ENCODE assay signal across 2 cellular contexts in the genomic region with DNA sequence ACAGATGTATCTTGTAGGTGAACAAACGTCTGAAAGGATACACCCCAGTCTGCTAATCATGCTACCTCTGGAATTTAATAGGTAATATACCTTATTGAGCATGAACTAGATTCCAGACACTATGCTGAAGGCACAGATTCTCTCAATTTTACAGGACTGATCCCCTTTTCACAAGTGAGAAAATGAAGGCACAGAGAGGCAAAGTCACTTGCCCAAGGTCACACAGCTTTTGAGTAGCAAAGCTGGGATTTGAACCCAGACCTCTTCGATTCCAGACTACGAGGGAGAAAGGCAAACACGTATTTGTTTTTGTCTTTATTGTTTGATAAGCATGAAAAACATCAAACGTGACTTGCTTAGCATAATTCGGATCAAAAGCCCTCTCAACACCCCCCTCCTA.
TF ChIP-seq lines count a peak whose summit lies in the region.

No MANE protein-coding gene starts in this region.

TF ChIP-seq in HepG2, 621 proteins besides CTCF, POLR2A, EP300 and RAD21:
- TF ChIP-seq ZNF768 (CRISPR knock-in tag; IDR thresholded peaks at IDR 0.05) = peak; percentile 76; the same call in 1 of the 2 replicates
- no peak for TF ChIP-seq DMAP1 (CRISPR knock-in tag; IDR thresholded peaks at IDR 0.05)
- TF ChIP-seq MTF1 (CRISPR knock-in tag; IDR thresholded peaks at IDR 0.05) = no peak
TF ChIP-seq in HepG2: peak in this region for 1.

TF ChIP-seq in K562, 482 proteins besides CTCF, POLR2A, EP300 and RAD21:
- TF ChIP-seq, protein P1, sequence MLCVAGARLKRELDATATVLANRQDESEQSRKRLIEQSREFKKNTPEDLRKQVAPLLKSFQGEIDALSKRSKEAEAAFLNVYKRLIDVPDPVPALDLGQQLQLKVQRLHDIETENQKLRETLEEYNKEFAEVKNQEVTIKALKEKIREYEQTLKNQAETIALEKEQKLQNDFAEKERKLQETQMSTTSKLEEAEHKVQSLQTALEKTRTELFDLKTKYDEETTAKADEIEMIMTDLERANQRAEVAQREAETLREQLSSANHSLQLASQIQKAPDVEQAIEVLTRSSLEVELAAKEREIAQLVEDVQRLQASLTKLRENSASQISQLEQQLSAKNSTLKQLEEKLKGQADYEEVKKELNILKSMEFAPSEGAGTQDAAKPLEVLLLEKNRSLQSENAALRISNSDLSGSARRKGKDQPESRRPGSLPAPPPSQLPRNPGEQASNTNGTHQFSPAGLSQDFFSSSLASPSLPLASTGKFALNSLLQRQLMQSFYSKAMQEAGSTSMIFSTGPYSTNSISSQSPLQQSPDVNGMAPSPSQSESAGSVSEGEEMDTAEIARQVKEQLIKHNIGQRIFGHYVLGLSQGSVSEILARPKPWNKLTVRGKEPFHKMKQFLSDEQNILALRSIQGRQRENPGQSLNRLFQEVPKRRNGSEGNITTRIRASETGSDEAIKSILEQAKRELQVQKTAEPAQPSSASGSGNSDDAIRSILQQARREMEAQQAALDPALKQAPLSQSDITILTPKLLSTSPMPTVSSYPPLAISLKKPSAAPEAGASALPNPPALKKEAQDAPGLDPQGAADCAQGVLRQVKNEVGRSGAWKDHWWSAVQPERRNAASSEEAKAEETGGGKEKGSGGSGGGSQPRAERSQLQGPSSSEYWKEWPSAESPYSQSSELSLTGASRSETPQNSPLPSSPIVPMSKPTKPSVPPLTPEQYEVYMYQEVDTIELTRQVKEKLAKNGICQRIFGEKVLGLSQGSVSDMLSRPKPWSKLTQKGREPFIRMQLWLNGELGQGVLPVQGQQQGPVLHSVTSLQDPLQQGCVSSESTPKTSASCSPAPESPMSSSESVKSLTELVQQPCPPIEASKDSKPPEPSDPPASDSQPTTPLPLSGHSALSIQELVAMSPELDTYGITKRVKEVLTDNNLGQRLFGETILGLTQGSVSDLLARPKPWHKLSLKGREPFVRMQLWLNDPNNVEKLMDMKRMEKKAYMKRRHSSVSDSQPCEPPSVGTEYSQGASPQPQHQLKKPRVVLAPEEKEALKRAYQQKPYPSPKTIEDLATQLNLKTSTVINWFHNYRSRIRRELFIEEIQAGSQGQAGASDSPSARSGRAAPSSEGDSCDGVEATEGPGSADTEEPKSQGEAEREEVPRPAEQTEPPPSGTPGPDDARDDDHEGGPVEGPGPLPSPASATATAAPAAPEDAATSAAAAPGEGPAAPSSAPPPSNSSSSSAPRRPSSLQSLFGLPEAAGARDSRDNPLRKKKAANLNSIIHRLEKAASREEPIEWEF (CRISPR knock-in tag; IDR thresholded peaks at IDR 0.05) = no peak
- TF ChIP-seq NR1H2 (CRISPR knock-in tag; IDR thresholded peaks at IDR 0.05) (no peak), NONO (IDR thresholded peaks at IDR 0.05; ENCODE audit: low read depth in 2 of 2, low read length in 1 of 2) (no peak), ZNF699 (CRISPR knock-in tag; IDR thresholded peaks at IDR 0.05; ENCODE audit: insufficient replicate concordance) (no peak), BCOR (IDR thresholded peaks at IDR 0.05) (peak; percentile 18; the same call in 1 of the 2 replicates), TAF1 (IDR thresholded peaks at IDR 0.05; ENCODE audit: control insufficient read depth, extremely low read depth, insufficient read depth, low read length, severe bottlenecking) (no peak), RBM25 (IDR thresholded peaks at IDR 0.05; ENCODE audit: low read depth, low read length, severe bottlenecking) (peak; percentile 50), SMARCC2 (IDR thresholded peaks at IDR 0.05; ENCODE audit: low read depth) (no peak), ZNF217 (CRISPR knock-in tag; IDR thresholded peaks at IDR 0.05) (no peak), TAF15 (IDR thresholded peaks at IDR 0.05; ENCODE audit: low read depth, low read length) (no peak), ZNF282 (CRISPR knock-in tag; IDR thresholded peaks at IDR 0.05) (no peak), CXXC5 (CRISPR knock-in tag; IDR thresholded peaks at IDR 0.05) (no peak), ZNF764 (CRISPR knock-in tag; IDR thresholded peaks at IDR 0.05; ENCODE audit: low read depth) (no peak), SUPT5H (IDR thresholded peaks at IDR 0.05) (no peak), NFATC3 (IDR thresholded peaks at IDR 0.05) (no peak), TSC22D4 (tag; IDR thresholded peaks at IDR 0.05) (no peak), FOXA1 (IDR thresholded peaks at IDR 0.05; ENCODE audit: borderline replicate concordance) (no peak), EGR1 (conservative IDR thresholded peaks at IDR 0.05) (no peak), TFAM (CRISPR knock-in tag; conservative IDR thresholded peaks at IDR 0.05) (no peak), ZFP36 (IDR thresholded peaks at IDR 0.05; ENCODE audit: low read depth, low read length, partially characterized antibody) (peak; percentile 71), ADNP (tag; IDR thresholded peaks at IDR 0.05) (0 out of 2 replicates have a peak, but pooled peaks have one; percentile 28), SMARCA5 (IDR thresholded peaks at IDR 0.05) (no peak), SP1 (CRISPR knock-in tag; IDR thresholded peaks at IDR 0.05) (no peak)
- TF ChIP-seq, protein P2, sequence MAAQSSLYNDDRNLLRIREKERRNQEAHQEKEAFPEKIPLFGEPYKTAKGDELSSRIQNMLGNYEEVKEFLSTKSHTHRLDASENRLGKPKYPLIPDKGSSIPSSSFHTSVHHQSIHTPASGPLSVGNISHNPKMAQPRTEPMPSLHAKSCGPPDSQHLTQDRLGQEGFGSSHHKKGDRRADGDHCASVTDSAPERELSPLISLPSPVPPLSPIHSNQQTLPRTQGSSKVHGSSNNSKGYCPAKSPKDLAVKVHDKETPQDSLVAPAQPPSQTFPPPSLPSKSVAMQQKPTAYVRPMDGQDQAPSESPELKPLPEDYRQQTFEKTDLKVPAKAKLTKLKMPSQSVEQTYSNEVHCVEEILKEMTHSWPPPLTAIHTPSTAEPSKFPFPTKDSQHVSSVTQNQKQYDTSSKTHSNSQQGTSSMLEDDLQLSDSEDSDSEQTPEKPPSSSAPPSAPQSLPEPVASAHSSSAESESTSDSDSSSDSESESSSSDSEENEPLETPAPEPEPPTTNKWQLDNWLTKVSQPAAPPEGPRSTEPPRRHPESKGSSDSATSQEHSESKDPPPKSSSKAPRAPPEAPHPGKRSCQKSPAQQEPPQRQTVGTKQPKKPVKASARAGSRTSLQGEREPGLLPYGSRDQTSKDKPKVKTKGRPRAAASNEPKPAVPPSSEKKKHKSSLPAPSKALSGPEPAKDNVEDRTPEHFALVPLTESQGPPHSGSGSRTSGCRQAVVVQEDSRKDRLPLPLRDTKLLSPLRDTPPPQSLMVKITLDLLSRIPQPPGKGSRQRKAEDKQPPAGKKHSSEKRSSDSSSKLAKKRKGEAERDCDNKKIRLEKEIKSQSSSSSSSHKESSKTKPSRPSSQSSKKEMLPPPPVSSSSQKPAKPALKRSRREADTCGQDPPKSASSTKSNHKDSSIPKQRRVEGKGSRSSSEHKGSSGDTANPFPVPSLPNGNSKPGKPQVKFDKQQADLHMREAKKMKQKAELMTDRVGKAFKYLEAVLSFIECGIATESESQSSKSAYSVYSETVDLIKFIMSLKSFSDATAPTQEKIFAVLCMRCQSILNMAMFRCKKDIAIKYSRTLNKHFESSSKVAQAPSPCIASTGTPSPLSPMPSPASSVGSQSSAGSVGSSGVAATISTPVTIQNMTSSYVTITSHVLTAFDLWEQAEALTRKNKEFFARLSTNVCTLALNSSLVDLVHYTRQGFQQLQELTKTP (IDR thresholded peaks at IDR 0.05; ENCODE audit: low read depth in 1 of 2, partially characterized antibody in 2 of 2) = no peak
- TF ChIP-seq, protein P3, sequence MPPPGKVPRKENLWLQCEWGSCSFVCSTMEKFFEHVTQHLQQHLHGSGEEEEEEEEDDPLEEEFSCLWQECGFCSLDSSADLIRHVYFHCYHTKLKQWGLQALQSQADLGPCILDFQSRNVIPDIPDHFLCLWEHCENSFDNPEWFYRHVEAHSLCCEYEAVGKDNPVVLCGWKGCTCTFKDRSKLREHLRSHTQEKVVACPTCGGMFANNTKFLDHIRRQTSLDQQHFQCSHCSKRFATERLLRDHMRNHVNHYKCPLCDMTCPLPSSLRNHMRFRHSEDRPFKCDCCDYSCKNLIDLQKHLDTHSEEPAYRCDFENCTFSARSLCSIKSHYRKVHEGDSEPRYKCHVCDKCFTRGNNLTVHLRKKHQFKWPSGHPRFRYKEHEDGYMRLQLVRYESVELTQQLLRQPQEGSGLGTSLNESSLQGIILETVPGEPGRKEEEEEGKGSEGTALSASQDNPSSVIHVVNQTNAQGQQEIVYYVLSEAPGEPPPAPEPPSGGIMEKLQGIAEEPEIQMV (tag; conservative IDR thresholded peaks at IDR 0.05; ENCODE audit: low read depth) = no peak
- TF ChIP-seq, protein P4, sequence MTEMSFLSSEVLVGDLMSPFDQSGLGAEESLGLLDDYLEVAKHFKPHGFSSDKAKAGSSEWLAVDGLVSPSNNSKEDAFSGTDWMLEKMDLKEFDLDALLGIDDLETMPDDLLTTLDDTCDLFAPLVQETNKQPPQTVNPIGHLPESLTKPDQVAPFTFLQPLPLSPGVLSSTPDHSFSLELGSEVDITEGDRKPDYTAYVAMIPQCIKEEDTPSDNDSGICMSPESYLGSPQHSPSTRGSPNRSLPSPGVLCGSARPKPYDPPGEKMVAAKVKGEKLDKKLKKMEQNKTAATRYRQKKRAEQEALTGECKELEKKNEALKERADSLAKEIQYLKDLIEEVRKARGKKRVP (CRISPR knock-in tag; IDR thresholded peaks at IDR 0.05) = no peak
- TF ChIP-seq, protein P5, sequence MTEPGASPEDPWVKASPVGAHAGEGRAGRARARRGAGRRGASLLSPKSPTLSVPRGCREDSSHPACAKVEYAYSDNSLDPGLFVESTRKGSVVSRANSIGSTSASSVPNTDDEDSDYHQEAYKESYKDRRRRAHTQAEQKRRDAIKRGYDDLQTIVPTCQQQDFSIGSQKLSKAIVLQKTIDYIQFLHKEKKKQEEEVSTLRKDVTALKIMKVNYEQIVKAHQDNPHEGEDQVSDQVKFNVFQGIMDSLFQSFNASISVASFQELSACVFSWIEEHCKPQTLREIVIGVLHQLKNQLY (CRISPR knock-in tag; conservative IDR thresholded peaks at IDR 0.05) = no peak
- TF ChIP-seq, protein P6, sequence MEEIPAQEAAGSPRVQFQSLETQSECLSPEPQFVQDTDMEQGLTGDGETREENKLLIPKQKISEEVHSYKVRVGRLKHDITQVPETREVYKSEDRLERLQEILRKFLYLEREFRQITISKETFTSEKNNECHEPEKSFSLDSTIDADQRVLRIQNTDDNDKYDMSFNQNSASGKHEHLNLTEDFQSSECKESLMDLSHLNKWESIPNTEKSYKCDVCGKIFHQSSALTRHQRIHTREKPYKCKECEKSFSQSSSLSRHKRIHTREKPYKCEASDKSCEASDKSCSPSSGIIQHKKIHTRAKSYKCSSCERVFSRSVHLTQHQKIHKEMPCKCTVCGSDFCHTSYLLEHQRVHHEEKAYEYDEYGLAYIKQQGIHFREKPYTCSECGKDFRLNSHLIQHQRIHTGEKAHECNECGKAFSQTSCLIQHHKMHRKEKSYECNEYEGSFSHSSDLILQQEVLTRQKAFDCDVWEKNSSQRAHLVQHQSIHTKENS (CRISPR knock-in tag; IDR thresholded peaks at IDR 0.05) = no peak
